33 cellular contexts compared by ENCODE assay signal in the genomic region with DNA sequence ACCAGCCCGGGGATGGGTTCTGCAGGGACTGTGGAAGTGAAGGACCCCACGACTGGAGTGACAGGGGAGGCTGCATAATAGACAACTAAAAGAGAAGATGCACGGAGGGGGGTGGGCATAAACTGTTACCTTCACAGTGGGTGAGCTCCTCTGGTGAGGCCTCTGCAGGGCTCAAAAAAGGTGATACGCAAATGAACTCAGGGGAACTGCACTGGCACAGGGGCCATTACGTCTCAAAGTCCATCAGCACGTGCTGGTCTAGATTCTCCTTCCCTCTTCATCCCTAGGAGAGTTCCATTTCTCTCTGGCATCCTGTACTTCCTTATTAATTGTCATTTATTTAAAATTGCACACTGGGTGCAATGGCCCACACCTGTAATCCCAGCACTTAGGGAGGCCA. TPM values are rescaled to one million over a fixed set of nuclear protein-coding genes. Genes with fewer than 3 reads are reported as not detected.
"Had no signal": no experiment of that assay in that cellular context is flagged by ENCODE, and none has a peak within 500 bp of the region (broad histone marks: within the 10 kb centered on the region; RNA-seq: fewer than 3 reads in every experiment).

No MANE protein-coding gene starts in this region.

- DNase-seq: hypothalamus; immature natural killer cell; kidney; left ventricle myocardium inferior; mesendoderm; naive B cell; natural killer cell; nephron progenitor cell; ovary; retina; right cardiac atrium; sigmoid colon; stimulated activated CD4-positive, alpha-beta T cell treated with anti-CD3 and anti-CD28 coated beads, Interleukin-1b, Interleukin-23, amount 100 ng/mL, for 48 hours; stimulated activated CD4-positive, alpha-beta T cell treated with anti-CD3 and anti-CD28 coated beads, Interleukin-2, amount 100 ng/mL, for 48 hours; stimulated activated CD4-positive, alpha-beta T cell treated with anti-CD3 and anti-CD28 coated beads, Interleukin-4, amount 100 ng/mL, for 4 hours; stimulated activated CD8-positive, alpha-beta memory T cell treated with anti-CD3 and anti-CD28 coated beads, Interleukin-4, amount 100 ng/mL, for 48 hours; stimulated activated naive CD4-positive, alpha-beta T cell treated with Interleukin-2 at 50 U/mL for 16 hours; stimulated activated naive CD8-positive, alpha-beta T cell treated with anti-CD3 and anti-CD28 coated beads, Interleukin-15, amount 100 ng/mL, for 72 hours; substantia nigra; uterus had no signal

- H3K27ac ChIP-seq: left ventricle myocardium inferior, neural progenitor cell, ovary, prostate gland, sigmoid colon, tibial nerve, uterus had no signal

- H3K4me3 Mint-ChIP-seq: immature natural killer cell; mesothelial cell of epicardium; natural killer cell; nephron progenitor cell; neural progenitor cell; stimulated activated memory B cell treated with anti-CD40 and anti-IgM and Interleukin-4, amounts not matched to agents 10 μg/mL and 1 μg/mL and 100 μg/mL, for 72 hours; stimulated activated naive CD8-positive, alpha-beta T cell treated with anti-CD3 and anti-CD28 coated beads, Interleukin-15, amount 100 ng/mL, for 72 hours; type B pancreatic cell had no signal

- H3K4me3 ChIP-seq: left ventricle myocardium inferior, lung, neural progenitor cell, ovary, prostate gland, sigmoid colon, smooth muscle cell, tibial nerve, uterus had no signal

- H3K27ac Mint-ChIP-seq: mesothelial cell of epicardium; natural killer cell; nephron progenitor cell; neural progenitor cell; stimulated activated memory B cell treated with anti-CD40 and anti-IgM and Interleukin-4, amounts not matched to agents 10 μg/mL and 1 μg/mL and 100 μg/mL, for 72 hours; stimulated activated naive CD8-positive, alpha-beta T cell treated with anti-CD3 and anti-CD28 coated beads, Interleukin-15, amount 100 ng/mL, for 72 hours; type B pancreatic cell had no signal

- H3K9me3 ChIP-seq: left ventricle myocardium inferior, ovary, prostate gland, sigmoid colon, tibial nerve, uterus had no signal

- H3K9me3 Mint-ChIP-seq: immature natural killer cell; mesothelial cell of epicardium; naive B cell; natural killer cell; nephron progenitor cell; neural progenitor cell; stimulated activated memory B cell treated with anti-CD40 and anti-IgM and Interleukin-4, amounts not matched to agents 10 μg/mL and 1 μg/mL and 100 μg/mL, for 72 hours; stimulated activated naive CD8-positive, alpha-beta T cell treated with anti-CD3 and anti-CD28 coated beads, Interleukin-15, amount 100 ng/mL, for 72 hours; type B pancreatic cell had no signal

- H3K4me1 Mint-ChIP-seq: neural progenitor cell had no signal

- H3K4me1 ChIP-seq: neural progenitor cell had no signal

- ATAC-seq: natural killer cell; right cardiac atrium; stimulated activated memory B cell treated with anti-CD40 and anti-IgM and Interleukin-4, amounts not matched to agents 10 μg/mL and 1 μg/mL and 100 μg/mL, for 72 hours; stimulated activated naive CD8-positive, alpha-beta T cell treated with anti-CD3 and anti-CD28 coated beads, Interleukin-15, amount 100 ng/mL, for 72 hours had no signal

- FAIRE-seq: islet of Langerhans, kidney had no signal

- H3K27me3 ChIP-seq: neural progenitor cell, ovary, uterus had no signal

- H3K4me2 ChIP-seq: neural progenitor cell, smooth muscle cell had no signal

- H3K36me3 Mint-ChIP-seq: immature natural killer cell; mesothelial cell of epicardium; naive B cell; natural killer cell; neural progenitor cell; stimulated activated memory B cell treated with anti-CD40 and anti-IgM and Interleukin-4, amounts not matched to agents 10 μg/mL and 1 μg/mL and 100 μg/mL, for 72 hours; type B pancreatic cell had no signal

- H2AFZ ChIP-seq: neural progenitor cell had no signal

- H3K9ac ChIP-seq: neural progenitor cell had no signal

- H3K36me3 ChIP-seq: left ventricle myocardium inferior, neural progenitor cell, ovary, prostate gland, sigmoid colon, tibial nerve, uterus had no signal

RNA-seq across cellular contexts. Expression of a gene that starts 8.1 kb away (rescaled TPM):
- total RNA-seq: mesothelial cell of epicardium, smooth muscle cell, temporal lobe had no signal
- polyA plus RNA-seq: smooth muscle cell had no signal

RNA-seq across cellular contexts. Expression of a gene that starts 50.3 kb away (rescaled TPM):
- total RNA-seq: kidney, left ventricle myocardium inferior, lung, mononuclear cell, natural killer cell, omental fat pad, right cardiac atrium, sigmoid colon, tibial nerve, ureter, uterus had no signal
- polyA plus RNA-seq: immature natural killer cell, ovary, sigmoid colon had no signal
